Comparison of ENCODE assay signal across 1 cellular context in genomic region chr6:162058281-162058875, GRCh38.
TF ChIP-seq lines count a peak whose summit lies in the region.

No MANE protein-coding gene starts in this region.

TF ChIP-seq in HepG2, 621 proteins besides CTCF, POLR2A, EP300 and RAD21 (continued from another document and continues in another):
- TF ChIP-seq FOXO1 (CRISPR knock-in tag; IDR thresholded peaks at IDR 0.05), result peak; percentile 87
- TF ChIP-seq SRF (IDR thresholded peaks at IDR 0.05; ENCODE audit: low read depth, low read length), result no peak
- no peak; the same call in 1 of the 2 replicates for TF ChIP-seq ZNF652 (CRISPR knock-in tag; IDR thresholded peaks at IDR 0.05; ENCODE audit: borderline replicate concordance, low read depth)
- no peak for TF ChIP-seq SCMH1 (CRISPR knock-in tag; IDR thresholded peaks at IDR 0.05; ENCODE audit: borderline replicate concordance)
- TF ChIP-seq, protein P1, sequence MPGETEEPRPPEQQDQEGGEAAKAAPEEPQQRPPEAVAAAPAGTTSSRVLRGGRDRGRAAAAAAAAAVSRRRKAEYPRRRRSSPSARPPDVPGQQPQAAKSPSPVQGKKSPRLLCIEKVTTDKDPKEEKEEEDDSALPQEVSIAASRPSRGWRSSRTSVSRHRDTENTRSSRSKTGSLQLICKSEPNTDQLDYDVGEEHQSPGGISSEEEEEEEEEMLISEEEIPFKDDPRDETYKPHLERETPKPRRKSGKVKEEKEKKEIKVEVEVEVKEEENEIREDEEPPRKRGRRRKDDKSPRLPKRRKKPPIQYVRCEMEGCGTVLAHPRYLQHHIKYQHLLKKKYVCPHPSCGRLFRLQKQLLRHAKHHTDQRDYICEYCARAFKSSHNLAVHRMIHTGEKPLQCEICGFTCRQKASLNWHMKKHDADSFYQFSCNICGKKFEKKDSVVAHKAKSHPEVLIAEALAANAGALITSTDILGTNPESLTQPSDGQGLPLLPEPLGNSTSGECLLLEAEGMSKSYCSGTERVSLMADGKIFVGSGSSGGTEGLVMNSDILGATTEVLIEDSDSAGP (CRISPR knock-in tag; IDR thresholded peaks at IDR 0.05; ENCODE audit: borderline replicate concordance), result 0 out of 2 replicates have a peak, but pooled peaks have one; percentile 12
- TF ChIP-seq ZFP1 (CRISPR knock-in tag; IDR thresholded peaks at IDR 0.05), result peak; percentile 49; the same call in 1 of the 2 replicates
- TF ChIP-seq ZNF605 (CRISPR knock-in tag; IDR thresholded peaks at IDR 0.05), result peak; percentile 81
- no peak for TF ChIP-seq ATRX (CRISPR knock-in tag; IDR thresholded peaks at IDR 0.05; ENCODE audit: borderline replicate concordance)
- peak; percentile 30 to 50; a peak in 2 of 4 replicates for TF ChIP-seq NR2F1 (CRISPR knock-in tag; IDR thresholded peaks at IDR 0.05)
- no peak for TF ChIP-seq RORA (CRISPR knock-in tag; IDR thresholded peaks at IDR 0.05)
- TF ChIP-seq, protein P2, sequence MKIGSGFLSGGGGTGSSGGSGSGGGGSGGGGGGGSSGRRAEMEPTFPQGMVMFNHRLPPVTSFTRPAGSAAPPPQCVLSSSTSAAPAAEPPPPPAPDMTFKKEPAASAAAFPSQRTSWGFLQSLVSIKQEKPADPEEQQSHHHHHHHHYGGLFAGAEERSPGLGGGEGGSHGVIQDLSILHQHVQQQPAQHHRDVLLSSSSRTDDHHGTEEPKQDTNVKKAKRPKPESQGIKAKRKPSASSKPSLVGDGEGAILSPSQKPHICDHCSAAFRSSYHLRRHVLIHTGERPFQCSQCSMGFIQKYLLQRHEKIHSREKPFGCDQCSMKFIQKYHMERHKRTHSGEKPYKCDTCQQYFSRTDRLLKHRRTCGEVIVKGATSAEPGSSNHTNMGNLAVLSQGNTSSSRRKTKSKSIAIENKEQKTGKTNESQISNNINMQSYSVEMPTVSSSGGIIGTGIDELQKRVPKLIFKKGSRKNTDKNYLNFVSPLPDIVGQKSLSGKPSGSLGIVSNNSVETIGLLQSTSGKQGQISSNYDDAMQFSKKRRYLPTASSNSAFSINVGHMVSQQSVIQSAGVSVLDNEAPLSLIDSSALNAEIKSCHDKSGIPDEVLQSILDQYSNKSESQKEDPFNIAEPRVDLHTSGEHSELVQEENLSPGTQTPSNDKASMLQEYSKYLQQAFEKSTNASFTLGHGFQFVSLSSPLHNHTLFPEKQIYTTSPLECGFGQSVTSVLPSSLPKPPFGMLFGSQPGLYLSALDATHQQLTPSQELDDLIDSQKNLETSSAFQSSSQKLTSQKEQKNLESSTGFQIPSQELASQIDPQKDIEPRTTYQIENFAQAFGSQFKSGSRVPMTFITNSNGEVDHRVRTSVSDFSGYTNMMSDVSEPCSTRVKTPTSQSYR (CRISPR knock-in tag; IDR thresholded peaks at IDR 0.05; ENCODE audit: borderline replicate concordance), result 0 out of 2 replicates have a peak, but pooled peaks have one; percentile 17
- TF ChIP-seq SP140L (CRISPR knock-in tag; IDR thresholded peaks at IDR 0.05; ENCODE audit: borderline replicate concordance), result no peak
- no peak for TF ChIP-seq PCBP1 (IDR thresholded peaks at IDR 0.05; ENCODE audit: borderline replicate concordance, low read depth, low read length)
- TF ChIP-seq ZNF547 (CRISPR knock-in tag; IDR thresholded peaks at IDR 0.05), result peak; percentile 57; the same call in 1 of the 2 replicates
- peak; percentile 57; the same call in 1 of the 2 replicates for TF ChIP-seq ZNF747 (CRISPR knock-in tag; IDR thresholded peaks at IDR 0.05; ENCODE audit: borderline replicate concordance)
- 0 out of 2 replicates have a peak, but pooled peaks have one; percentile 40 for TF ChIP-seq MTA1 (CRISPR knock-in tag; IDR thresholded peaks at IDR 0.05; ENCODE audit: borderline replicate concordance)
- TF ChIP-seq, protein P3, sequence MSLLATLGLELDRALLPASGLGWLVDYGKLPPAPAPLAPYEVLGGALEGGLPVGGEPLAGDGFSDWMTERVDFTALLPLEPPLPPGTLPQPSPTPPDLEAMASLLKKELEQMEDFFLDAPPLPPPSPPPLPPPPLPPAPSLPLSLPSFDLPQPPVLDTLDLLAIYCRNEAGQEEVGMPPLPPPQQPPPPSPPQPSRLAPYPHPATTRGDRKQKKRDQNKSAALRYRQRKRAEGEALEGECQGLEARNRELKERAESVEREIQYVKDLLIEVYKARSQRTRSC (CRISPR knock-in tag; IDR thresholded peaks at IDR 0.05; ENCODE audit: low read depth), result 0 out of 2 replicates have a peak, but pooled peaks have one; percentile 65
- no peak; the same call in 1 of the 2 replicates for TF ChIP-seq ZNF136 (CRISPR knock-in tag; IDR thresholded peaks at IDR 0.05; ENCODE audit: low read depth)
- TF ChIP-seq ZNF7 (CRISPR knock-in tag; IDR thresholded peaks at IDR 0.05), result peak; percentile 36; the same call in 1 of the 2 replicates
- 0 out of 2 replicates have a peak, but pooled peaks have one; percentile 6 for TF ChIP-seq TFAP4 (IDR thresholded peaks at IDR 0.05; ENCODE audit: borderline replicate concordance, low read depth)
- peak; percentile 86 for TF ChIP-seq MIER2 (CRISPR knock-in tag; IDR thresholded peaks at IDR 0.05)
- TF ChIP-seq KIAA2018 (CRISPR knock-in tag; IDR thresholded peaks at IDR 0.05; ENCODE audit: borderline replicate concordance), result no peak
- TF ChIP-seq, protein P4, sequence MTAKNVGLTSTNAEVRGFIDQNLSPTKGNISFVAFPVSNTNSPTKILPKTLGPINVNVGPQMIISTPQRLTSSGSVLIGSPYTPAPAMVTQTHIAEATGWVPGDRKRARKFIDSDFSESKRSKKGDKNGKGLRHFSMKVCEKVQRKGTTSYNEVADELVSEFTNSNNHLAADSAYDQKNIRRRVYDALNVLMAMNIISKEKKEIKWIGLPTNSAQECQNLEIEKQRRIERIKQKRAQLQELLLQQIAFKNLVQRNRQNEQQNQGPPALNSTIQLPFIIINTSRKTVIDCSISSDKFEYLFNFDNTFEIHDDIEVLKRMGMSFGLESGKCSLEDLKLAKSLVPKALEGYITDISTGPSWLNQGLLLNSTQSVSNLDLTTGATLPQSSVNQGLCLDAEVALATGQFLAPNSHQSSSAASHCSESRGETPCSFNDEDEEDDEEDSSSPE (CRISPR knock-in tag; IDR thresholded peaks at IDR 0.05), result no peak
- TF ChIP-seq CC2D1A (CRISPR knock-in tag; IDR thresholded peaks at IDR 0.05), result no peak
- 0 out of 2 replicates have a peak, but pooled peaks have one; percentile 7 for TF ChIP-seq SKIL (CRISPR knock-in tag; IDR thresholded peaks at IDR 0.05; ENCODE audit: borderline replicate concordance)
- peak; percentile 31 for TF ChIP-seq ZEB1 (IDR thresholded peaks at IDR 0.05; ENCODE audit: insufficient replicate concordance, low read depth)
- TF ChIP-seq MED13 (CRISPR knock-in tag; IDR thresholded peaks at IDR 0.05), result 0 out of 2 replicates have a peak, but pooled peaks have one; percentile 26
- TF ChIP-seq GZF1 (CRISPR knock-in tag; IDR thresholded peaks at IDR 0.05), result peak; percentile 69; the same call in 1 of the 2 replicates
- TF ChIP-seq ZNF737 (CRISPR knock-in tag; IDR thresholded peaks at IDR 0.05; ENCODE audit: borderline replicate concordance), result no peak
- no peak for TF ChIP-seq ZNF569 (CRISPR knock-in tag; IDR thresholded peaks at IDR 0.05; ENCODE audit: borderline replicate concordance)
- TF ChIP-seq KMT2A (CRISPR knock-in tag; IDR thresholded peaks at IDR 0.05), result no peak
- TF ChIP-seq ZNF580 (CRISPR knock-in tag; IDR thresholded peaks at IDR 0.05; ENCODE audit: borderline replicate concordance, low read depth), result peak; percentile 80; the same call in 1 of the 2 replicates
- TF ChIP-seq, protein P5, sequence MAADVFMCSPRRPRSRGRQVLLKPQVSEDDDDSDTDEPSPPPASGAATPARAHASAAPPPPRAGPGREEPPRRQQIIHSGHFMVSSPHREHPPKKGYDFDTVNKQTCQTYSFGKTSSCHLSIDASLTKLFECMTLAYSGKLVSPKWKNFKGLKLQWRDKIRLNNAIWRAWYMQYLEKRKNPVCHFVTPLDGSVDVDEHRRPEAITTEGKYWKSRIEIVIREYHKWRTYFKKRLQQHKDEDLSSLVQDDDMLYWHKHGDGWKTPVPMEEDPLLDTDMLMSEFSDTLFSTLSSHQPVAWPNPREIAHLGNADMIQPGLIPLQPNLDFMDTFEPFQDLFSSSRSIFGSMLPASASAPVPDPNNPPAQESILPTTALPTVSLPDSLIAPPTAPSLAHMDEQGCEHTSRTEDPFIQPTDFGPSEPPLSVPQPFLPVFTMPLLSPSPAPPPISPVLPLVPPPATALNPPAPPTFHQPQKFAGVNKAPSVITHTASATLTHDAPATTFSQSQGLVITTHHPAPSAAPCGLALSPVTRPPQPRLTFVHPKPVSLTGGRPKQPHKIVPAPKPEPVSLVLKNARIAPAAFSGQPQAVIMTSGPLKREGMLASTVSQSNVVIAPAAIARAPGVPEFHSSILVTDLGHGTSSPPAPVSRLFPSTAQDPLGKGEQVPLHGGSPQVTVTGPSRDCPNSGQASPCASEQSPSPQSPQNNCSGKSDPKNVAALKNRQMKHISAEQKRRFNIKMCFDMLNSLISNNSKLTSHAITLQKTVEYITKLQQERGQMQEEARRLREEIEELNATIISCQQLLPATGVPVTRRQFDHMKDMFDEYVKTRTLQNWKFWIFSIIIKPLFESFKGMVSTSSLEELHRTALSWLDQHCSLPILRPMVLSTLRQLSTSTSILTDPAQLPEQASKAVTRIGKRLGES (CRISPR knock-in tag; IDR thresholded peaks at IDR 0.05; ENCODE audit: borderline replicate concordance), result no peak
- TF ChIP-seq HDAC1 (CRISPR knock-in tag; IDR thresholded peaks at IDR 0.05), result peak; percentile 60
- TF ChIP-seq ZNF510 (CRISPR knock-in tag; IDR thresholded peaks at IDR 0.05; ENCODE audit: low read depth), result no peak
- peak; percentile 99 for TF ChIP-seq FOSL2 (CRISPR knock-in tag; IDR thresholded peaks at IDR 0.05)
- TF ChIP-seq SMAD3 (CRISPR knock-in tag; IDR thresholded peaks at IDR 0.05), result peak; percentile 84; the same call in 1 of the 2 replicates
- 0 out of 2 replicates have a peak, but pooled peaks have one; percentile 44 for TF ChIP-seq YEATS4 (CRISPR knock-in tag; IDR thresholded peaks at IDR 0.05; ENCODE audit: borderline replicate concordance)
